Comparison of ENCODE assay signal across 27 cellular contexts in the genomic region with DNA sequence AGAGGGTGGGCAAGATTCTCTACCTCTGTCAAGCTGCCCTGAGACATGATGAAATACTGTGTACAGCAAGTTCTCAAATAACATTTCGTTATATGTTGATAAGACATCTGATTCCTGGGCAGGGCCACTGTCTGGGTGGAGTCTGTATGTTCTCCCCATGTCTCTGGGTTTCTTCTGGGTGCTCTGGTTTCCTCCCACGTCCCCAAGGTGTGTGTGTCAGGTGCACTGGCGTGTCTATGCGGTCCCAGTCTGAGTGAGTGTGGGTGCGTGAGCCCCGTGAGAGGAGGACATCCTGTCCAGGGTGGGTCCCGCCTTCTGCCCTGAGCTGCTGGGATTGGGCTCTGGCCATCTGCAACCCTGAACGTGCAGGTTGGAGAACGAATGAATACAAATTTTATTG. TPM values are rescaled to one million over a fixed set of nuclear protein-coding genes. Genes with fewer than 3 reads are reported as not detected.
DNase-seq lines count a peak whose midpoint lies in the region; ATAC-seq and TF ChIP-seq lines count a peak whose summit lies in the region.
"Had no signal": no experiment of that assay in that cellular context is flagged by ENCODE, and none has a peak within 500 bp of the region (broad histone marks: within the 10 kb centered on the region; RNA-seq: fewer than 3 reads in every experiment).

No MANE protein-coding gene starts in this region.

- H3K4me3 ChIP-seq in cardiac muscle cell = no peak overlapping the region
- H3K4me3 ChIP-seq: MG63, PC-9 had no signal

- H3K9me3 ChIP-seq in cardiac muscle cell (ENCODE audit: low read depth) = no peaks in the 10 kb centered on the region
- H3K9me3 ChIP-seq: BE2C, MG63 had no signal

- H3K27ac ChIP-seq in cardiac muscle cell = peak overlapping the region; percentile 86
- H3K27ac ChIP-seq in VCaP = 0 out of 2 replicates have a peak overlapping the region, but pooled peaks have one; percentile 76
- no peak overlapping the region for H3K27ac ChIP-seq in substantia nigra (ENCODE audit: low read depth, low read length, poor library complexity, severe bottlenecking)
- H3K27ac ChIP-seq: PC-9 had no signal

- peaks cover 0 to 10% (median 2%) of the 10 kb centered on the region in 3 donors for H3K27me3 Mint-ChIP-seq in immature natural killer cell (ENCODE audit: low read depth in 3 of 3)
- H3K27me3 Mint-ChIP-seq: CD8-positive, alpha-beta memory T cell had no signal

- H3K27ac Mint-ChIP-seq in immature natural killer cell = peak overlapping the region; percentile 90 to 99 (median 93)

- H3K4me3 Mint-ChIP-seq in immature natural killer cell = peak overlapping the region; percentile 44 to 55 (median 49)
- H3K4me3 Mint-ChIP-seq: CD14-positive monocyte; CD8-positive, alpha-beta memory T cell had no signal

- peaks cover 90 to 96% of the 10 kb centered on the region in 2 donors for H3K4me1 Mint-ChIP-seq in immature natural killer cell
- H3K4me1 Mint-ChIP-seq: CD14-positive monocyte had no signal

- DNase-seq in cardiac muscle cell (ENCODE audit: low read depth in 1 of 2, low spot score in 1 of 2) = no peak
- DNase-seq in left ventricle myocardium superior = no peak
- peak in 2 of 3 donors; percentile 25 to 58 for DNase-seq in immature natural killer cell
- DNase-seq in posterior vena cava (ENCODE audit: low spot score) = peak; percentile 49
- no peak for DNase-seq in activated CD4-positive, alpha-beta T cell treated with anti-CD3 and anti-CD28 coated beads, Interleukin-2, amount 50 U/mL, for 4 hours
- DNase-seq in substantia nigra (lab: John Stamatoyannopoulos, UW) = no peak
- DNase-seq: 8988T; ACHN; BE2C; CD8-positive, alpha-beta memory T cell; DMS 273 treated with DMSO at 0.1 percent for 48 hours; DMS79 treated with DMSO at 0.1 percent for 48 hours; GF-D8; KG1; MG63; NCI-H1105 treated with DMSO at 0.1 percent for 48 hours; NCI-H146; NCI-H2029; NCI-H2227 treated with DMSO at 0.1 percent for 48 hours; NCI-H526 treated with DMSO at 0.1 percent for 48 hours; PC-9; RPMI8226; SIG-M5 had no signal

- H3K9me3 Mint-ChIP-seq in immature natural killer cell = no peaks in the 10 kb centered on the region
- H3K9me3 Mint-ChIP-seq: CD14-positive monocyte; CD8-positive, alpha-beta memory T cell had no signal

- H3K27me3 ChIP-seq in cardiac muscle cell = no peaks in the 10 kb centered on the region
- H3K27me3 ChIP-seq: BE2C, MG63 had no signal

- peaks cover 16% of the 10 kb centered on the region for H3K36me3 ChIP-seq in cardiac muscle cell

- H3K4me1 ChIP-seq in cardiac muscle cell (ENCODE audit: low read depth) = peaks cover 34% of the 10 kb centered on the region
- H3K4me1 ChIP-seq: BE2C had no signal

- ATAC-seq in left ventricle myocardium superior = no peak
- no peak for ATAC-seq in GM21825 (IDR thresholded peaks at IDR 0.05; ENCODE audit: unreplicated experiment)
- ATAC-seq: HCT116 had no signal

- H3K36me3 Mint-ChIP-seq in immature natural killer cell = peaks cover 13 to 46% (median 19%) of the 10 kb centered on the region in 3 donors

- intact Hi-C loops in left ventricle myocardium superior (cut with micrococcal nuclease) = no loop called here
- intact Hi-C loops in posterior vena cava (cut with DNase I) = no loop called here

- TF ChIP-seq CTCF in cardiac muscle cell (IDR thresholded peaks at IDR 0.05; ENCODE audit: low read depth, low read length) (no peak), VCaP (conservative IDR thresholded peaks at IDR 0.05) (no peak)

RNA-seq across cellular contexts. Expression of gene KCTD10, which starts 29.6 kb away (rescaled TPM):
- total RNA-seq in cardiac muscle cell (64.4 and 102 TPM in 2 replicates), left ventricle myocardium superior (29.8 TPM), posterior vena cava (100 to 1,000 TPM; 136 to 138 TPM)
- polyA plus RNA-seq in cardiac muscle cell (64.5 and 95.7 TPM in 2 replicates), immature natural killer cell (100 to 1,000 TPM in 2 of 3 donors, 10 to 100 TPM in 1; 59.7 to 204 (median 127) TPM)

RNA-seq across cellular contexts. Expression of gene UBE3B, which starts 30.0 kb away (rescaled TPM):
- 44.3 and 73.5 TPM in 2 replicates for total RNA-seq in cardiac muscle cell
- 35.5 and 36.7 TPM in 2 replicates for polyA plus RNA-seq in cardiac muscle cell
- 58.1 TPM for total RNA-seq in left ventricle myocardium superior
- polyA plus RNA-seq in immature natural killer cell = 10 to 100 TPM; 25.3 to 41.2 (median 34.2) TPM
- total RNA-seq in posterior vena cava = 10 to 100 TPM; 29.5 to 34.9 TPM

Comparison
In these comparisons a context has a peak if more than half of its experiments do, and no peak if none do; other contexts are left out.
1. DNase-seq: peak in immature natural killer cell (2 of 3) and posterior vena cava (single experiment); none in cardiac muscle cell (0 of 2), left ventricle myocardium superior (single experiment), activated CD4-positive, alpha-beta T cell treated with anti-CD3 and anti-CD28 coated beads, Interleukin-2, amount 50 U/mL, for 4 hours (0 of 2) and substantia nigra (0 of 49).